17 cellular contexts compared by ENCODE assay signal in the genomic region with DNA sequence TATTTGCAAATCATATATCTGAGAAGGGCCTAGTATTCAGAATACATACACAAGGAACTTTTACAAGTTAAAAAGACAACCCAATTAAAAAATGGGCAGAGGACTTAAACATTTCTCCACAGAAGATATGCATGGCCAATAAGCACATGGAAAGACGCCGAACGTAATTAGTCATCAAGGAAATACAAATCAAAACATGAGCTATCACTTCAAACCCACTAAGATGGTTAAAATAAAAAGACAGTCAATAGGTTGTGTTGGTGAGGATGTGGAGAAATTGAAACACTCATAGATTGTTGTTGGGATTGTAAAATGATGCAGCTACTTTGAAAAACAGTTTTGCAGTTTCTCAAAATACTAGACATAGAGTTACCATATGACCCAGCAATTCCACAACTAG.
"Had no signal": no experiment of that assay in that cellular context is flagged by ENCODE, and none has a peak within 500 bp of the region (broad histone marks: within the 10 kb centered on the region; RNA-seq: fewer than 3 reads in every experiment).

No MANE protein-coding gene starts in this region.

- H3K27ac ChIP-seq: cardiac muscle cell, colonic mucosa, foreskin keratinocyte, lower lobe of right lung, psoas muscle, right lobe of liver had no signal

- H3K4me3 ChIP-seq: cardiac muscle cell, colonic mucosa, esophagus squamous epithelium, lower lobe of right lung, psoas muscle, right lobe of liver had no signal

- DNase-seq: activated CD4-positive, alpha-beta T cell treated with anti-CD3 and anti-CD28 coated beads, Interleukin-2, amount 50 U/mL, for 1 hour; activated naive CD4-positive, alpha-beta T cell; activated T-cell treated with anti-CD3 and anti-CD28 coated beads for 4 hours; anterior cingulate cortex; colonic mucosa; esophagus squamous epithelium; glutamatergic neuron; hypothalamus; left colon; lower lobe of right lung; midbrain; psoas muscle; right lobe of liver; stimulated activated naive CD8-positive, alpha-beta T cell treated with anti-CD3 and anti-CD28 coated beads, Interleukin-15, amount 100 ng/mL, for 72 hours had no signal

- ATAC-seq: activated CD4-positive, CD25-positive, alpha-beta regulatory T cell treated with anti-CD3 and anti-CD28 coated beads, Interleukin-2, amount 50 U/mL, for 24 hours; left colon; lower lobe of right lung; right lobe of liver; stimulated activated naive CD8-positive, alpha-beta T cell treated with anti-CD3 and anti-CD28 coated beads, Interleukin-15, amount 100 ng/mL, for 72 hours had no signal

- H3K9me3 ChIP-seq: colonic mucosa, esophagus squamous epithelium, lower lobe of right lung, psoas muscle, right lobe of liver had no signal

- H3K27me3 ChIP-seq: cardiac muscle cell, colonic mucosa, esophagus squamous epithelium, right lobe of liver had no signal

- H3K4me1 ChIP-seq: colonic mucosa, right lobe of liver had no signal

- H3K36me3 ChIP-seq: cardiac muscle cell, colonic mucosa, esophagus squamous epithelium, lower lobe of right lung, right lobe of liver had no signal
